In the genomic region with DNA sequence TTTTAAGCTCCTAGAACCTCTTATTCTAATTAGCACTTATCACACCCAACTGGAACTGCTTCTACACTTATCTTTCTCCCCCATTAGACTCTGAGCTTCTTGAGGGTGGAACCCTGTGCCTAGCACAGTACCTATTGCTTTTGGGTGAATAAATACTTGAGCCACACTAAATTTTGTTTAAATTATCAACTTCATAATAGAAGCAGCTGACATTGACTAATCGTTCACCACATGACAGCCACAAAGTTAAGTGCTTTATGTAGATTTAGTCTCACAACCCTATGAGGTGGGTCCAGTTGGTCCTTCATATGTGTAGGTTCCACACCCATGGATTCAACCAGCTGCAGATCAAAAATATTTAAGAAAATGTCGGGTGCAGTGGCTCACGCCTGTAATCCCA, we compare ENCODE assay signal across 1 cellular context.
TF ChIP-seq lines count a peak whose summit lies in the region.

No MANE protein-coding gene starts in this region.

TF ChIP-seq in K562, 482 proteins besides CTCF, POLR2A, EP300 and RAD21 (continued from another document):
- TF ChIP-seq, protein P1, sequence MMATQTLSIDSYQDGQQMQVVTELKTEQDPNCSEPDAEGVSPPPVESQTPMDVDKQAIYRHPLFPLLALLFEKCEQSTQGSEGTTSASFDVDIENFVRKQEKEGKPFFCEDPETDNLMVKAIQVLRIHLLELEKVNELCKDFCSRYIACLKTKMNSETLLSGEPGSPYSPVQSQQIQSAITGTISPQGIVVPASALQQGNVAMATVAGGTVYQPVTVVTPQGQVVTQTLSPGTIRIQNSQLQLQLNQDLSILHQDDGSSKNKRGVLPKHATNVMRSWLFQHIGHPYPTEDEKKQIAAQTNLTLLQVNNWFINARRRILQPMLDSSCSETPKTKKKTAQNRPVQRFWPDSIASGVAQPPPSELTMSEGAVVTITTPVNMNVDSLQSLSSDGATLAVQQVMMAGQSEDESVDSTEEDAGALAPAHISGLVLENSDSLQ (IDR thresholded peaks at IDR 0.05) = peak; percentile 65
- TF ChIP-seq DPF2 (IDR thresholded peaks at IDR 0.05) (0 out of 2 replicates have a peak, but pooled peaks have one; percentile 27), MEIS2 (IDR thresholded peaks at IDR 0.05; ENCODE audit: partially characterized antibody) (peak; percentile 52), TEAD4 (IDR thresholded peaks at IDR 0.05; ENCODE audit: low read length) (0 out of 2 replicates have a peak, but pooled peaks have one; percentile 16), TEAD4 (CRISPR knock-in tag; IDR thresholded peaks at IDR 0.05; ENCODE audit: borderline replicate concordance) (no peak), SPI1 (IDR thresholded peaks at IDR 0.05; ENCODE audit: borderline replicate concordance, low read depth, low read length) (no peak)
- TF ChIP-seq, protein P2, sequence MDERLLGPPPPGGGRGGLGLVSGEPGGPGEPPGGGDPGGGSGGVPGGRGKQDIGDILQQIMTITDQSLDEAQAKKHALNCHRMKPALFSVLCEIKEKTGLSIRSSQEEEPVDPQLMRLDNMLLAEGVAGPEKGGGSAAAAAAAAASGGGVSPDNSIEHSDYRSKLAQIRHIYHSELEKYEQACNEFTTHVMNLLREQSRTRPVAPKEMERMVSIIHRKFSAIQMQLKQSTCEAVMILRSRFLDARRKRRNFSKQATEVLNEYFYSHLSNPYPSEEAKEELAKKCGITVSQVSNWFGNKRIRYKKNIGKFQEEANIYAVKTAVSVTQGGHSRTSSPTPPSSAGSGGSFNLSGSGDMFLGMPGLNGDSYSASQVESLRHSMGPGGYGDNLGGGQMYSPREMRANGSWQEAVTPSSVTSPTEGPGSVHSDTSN (CRISPR knock-in tag; IDR thresholded peaks at IDR 0.05; ENCODE audit: low read depth) = no peak
- TF ChIP-seq, protein P2 (tag; conservative IDR thresholded peaks at IDR 0.05; ENCODE audit: low read depth) = peak; percentile 25; the same call in 1 of the 2 replicates
TF ChIP-seq in K562: peak in this region for 6.
